8 cellular contexts compared by ENCODE assay signal in genomic region chr3:132721479-132722164, GRCh38. TPM values are rescaled to one million over a fixed set of nuclear protein-coding genes. Genes with fewer than 3 reads are reported as not detected.
A peak's percentile ranks its signal among the peaks of the same experiment; 100 is the strongest.
DNase-seq lines count a peak whose midpoint lies in the region; ATAC-seq and TF ChIP-seq lines count a peak whose summit lies in the region.

No MANE protein-coding gene starts in this region.

- H3K4me3 Mint-ChIP-seq in Caco-2 (ENCODE audit: unreplicated experiment) (peak overlapping the region; percentile 87), endodermal cell (peak overlapping the region; percentile 88), mesothelial cell of epicardium (peak overlapping the region; percentile 86)

- intact Hi-C loops in Caco-2 (cut with micrococcal nuclease; ENCODE audit: unreplicated experiment) = loop anchor here (1.0 to 10.0 kb wide), 2 partner anchors 62 to 853 kb away; partner anchors contain the start of genes ACAD11 and CDV3
- intact Hi-C loops in testis (cut with DNase I; ENCODE audit: low total_unique reads) = no loop called here

- H3K4me1 ChIP-seq in Caco-2 (peaks cover 9% of the 10 kb centered on the region), endodermal cell (ENCODE audit: control insufficient read depth, insufficient read depth, low read length) (no peaks in the 10 kb centered on the region), testis (peaks cover 14% of the 10 kb centered on the region)

- H3K36me3 ChIP-seq in Caco-2 (ENCODE audit: control insufficient read depth, insufficient read depth, low read length) (no peaks in the 10 kb centered on the region), endodermal cell (ENCODE audit: control insufficient read depth, insufficient read depth, low read length) (peaks cover 23% of the 10 kb centered on the region), testis (ENCODE audit: low read depth, missing control alignments) (no peaks in the 10 kb centered on the region)

- peak in 1 of 2 experiments; percentile 35 for TF ChIP-seq CTCF in Caco-2 (IDR thresholded peaks at IDR 0.05; ENCODE audit: insufficient read depth in 1 of 2, low read depth in 1 of 2, low read length in 1 of 2, severe bottlenecking in 1 of 2, unreplicated experiment in 1 of 2)
- TF ChIP-seq CTCF in VCaP (conservative IDR thresholded peaks at IDR 0.05) = peak; percentile 53; the same call in 1 of the 2 replicates
- peak; percentile 69 for TF ChIP-seq CTCF in endodermal cell (conservative IDR thresholded peaks at IDR 0.05)
- peak; percentile 44 for TF ChIP-seq CTCF in mesothelial cell of epicardium (IDR thresholded peaks at IDR 0.05; ENCODE audit: unreplicated experiment)
- TF ChIP-seq CTCF in testis (IDR thresholded peaks at IDR 0.05) = peak in 2 of 3 experiments; percentile 12 to 30

- POLR2A ChIA-PET in Caco-2 (lab: Charles Lee) = no interaction called here

- H3K9me3 ChIP-seq in Caco-2 = no peaks in the 10 kb centered on the region
- no peaks in the 10 kb centered on the region for H3K9me3 ChIP-seq in endodermal cell (ENCODE audit: control insufficient read depth, low read length)
- no peaks in the 10 kb centered on the region for H3K9me3 ChIP-seq in testis

- 7 to 8% methylated on average over 27 to 47 of the region's 47 CpGs for WGBS in endodermal cell (ENCODE audit: insufficient coverage in 1 of 2, insufficient read length in 1 of 2), 2 experiments
- 2% methylated on average over 33 to 45 of the region's 47 CpGs for WGBS in testis, 2 donors

- peaks cover 15% of the 10 kb centered on the region for H3K36me3 Mint-ChIP-seq in Caco-2 (ENCODE audit: insufficient read depth, unreplicated experiment)
- H3K36me3 Mint-ChIP-seq in endodermal cell (ENCODE audit: low read depth) = peaks cover 12% of the 10 kb centered on the region
- peaks cover 6% of the 10 kb centered on the region for H3K36me3 Mint-ChIP-seq in mesothelial cell of epicardium

- peak; percentile 74 to 76 for DNase-seq in Caco-2
- peak; percentile 56 for DNase-seq in LoVo (ENCODE audit: low spot score)
- DNase-seq in endodermal cell = peak; percentile 89
- DNase-seq in mesothelial cell of epicardium (ENCODE audit: low spot score in 2 of 2, unreplicated experiment in 2 of 2) = peak in 1 of 2 experiments; percentile 56
- peak; percentile 63 for DNase-seq in testis
- no peak for DNase-seq in middle frontal gyrus (ENCODE audit: extremely low spot score, low spot score)

- BruUV-seq in Caco-2 (replicated peaks; lab: Mats Ljungman, UMichigan) = TSS peak; percentile 31

- H3K27ac ChIP-seq in VCaP (peak overlapping the region; percentile 92), endodermal cell (ENCODE audit: low read depth, low read length) (peak overlapping the region; percentile 84), testis (peak overlapping the region; percentile 80 to 94)

- CTCF ChIA-PET in Caco-2 (lab: Charles Lee) = interaction anchor here (0.9 kb wide), 1 partner anchor 10 kb away, joined by 3 read pairs; no protein-coding TSS in a partner anchor

- H3K4me1 Mint-ChIP-seq in Caco-2 (ENCODE audit: low read depth, unreplicated experiment) (peaks cover 16% of the 10 kb centered on the region), endodermal cell (peaks cover 9% of the 10 kb centered on the region), mesothelial cell of epicardium (peaks cover 36% of the 10 kb centered on the region)

- H3K4me3 ChIP-seq in Caco-2 (ENCODE audit: low read depth, low read length) = peak overlapping the region; percentile 97
- peak overlapping the region; percentile 89 for H3K4me3 ChIP-seq in endodermal cell (ENCODE audit: low read length)
- H3K4me3 ChIP-seq in testis = peak overlapping the region; percentile 80 to 83

- H3K27me3 Mint-ChIP-seq in Caco-2 (ENCODE audit: insufficient read depth, unreplicated experiment) = no peaks in the 10 kb centered on the region
- H3K27me3 Mint-ChIP-seq in endodermal cell (ENCODE audit: insufficient read depth) = no peaks in the 10 kb centered on the region
- H3K27me3 Mint-ChIP-seq in mesothelial cell of epicardium (ENCODE audit: low read depth) = no peaks in the 10 kb centered on the region

- peak; percentile 4 for ATAC-seq in GM21367 (IDR thresholded peaks at IDR 0.05; ENCODE audit: unreplicated experiment)

- H3K9me3 Mint-ChIP-seq in Caco-2 (ENCODE audit: unreplicated experiment) (no peaks in the 10 kb centered on the region), endodermal cell (no peaks in the 10 kb centered on the region), mesothelial cell of epicardium (no peaks in the 10 kb centered on the region)

- TF ChIP-seq POLR2A in testis (IDR thresholded peaks at IDR 0.05) = no peak

- H3K9ac ChIP-seq in endodermal cell (ENCODE audit: extremely low read depth, low read length, poor library complexity, severe bottlenecking) = peak overlapping the region; percentile 73

- H3K27ac Mint-ChIP-seq in Caco-2 (ENCODE audit: unreplicated experiment) (peak overlapping the region; percentile 88), endodermal cell (peak overlapping the region; percentile 93), mesothelial cell of epicardium (peak overlapping the region; percentile 96)

- H3K27me3 ChIP-seq in Caco-2 (replicated peaks; ENCODE audit: control insufficient read depth, insufficient read depth, low read length) = no peaks in the 10 kb centered on the region
- no peaks in the 10 kb centered on the region for H3K27me3 ChIP-seq in endodermal cell (ENCODE audit: control insufficient read depth, insufficient read depth, low read length, poor library complexity, severe bottlenecking)
- H3K27me3 ChIP-seq in testis = no peaks in the 10 kb centered on the region

RNA-seq across cellular contexts. Expression of gene NPHP3, which starts 0.6 kb away (rescaled TPM):
- total RNA-seq in Caco-2 (2022) = 16.0 and 16.9 TPM in 2 replicates
- total RNA-seq in endodermal cell = 10 to 100 TPM; 15.7 to 23.0 TPM
- polyA plus RNA-seq in endodermal cell (2013, experiment 1 of 2) = 27.7 TPM
- polyA plus RNA-seq in endodermal cell (2013, experiment 2 of 2) = 25.6 TPM
- 28.4 to 29.5 TPM (median 29.2 TPM) in 3 replicates for total RNA-seq in mesothelial cell of epicardium
- 10 to 100 TPM; 40.9 to 41.2 TPM for total RNA-seq in testis
- polyA plus RNA-seq in testis (ENCODE audit: insufficient read depth, low read depth, low replicate concordance) = 17.7 TPM
